In the genomic region with DNA sequence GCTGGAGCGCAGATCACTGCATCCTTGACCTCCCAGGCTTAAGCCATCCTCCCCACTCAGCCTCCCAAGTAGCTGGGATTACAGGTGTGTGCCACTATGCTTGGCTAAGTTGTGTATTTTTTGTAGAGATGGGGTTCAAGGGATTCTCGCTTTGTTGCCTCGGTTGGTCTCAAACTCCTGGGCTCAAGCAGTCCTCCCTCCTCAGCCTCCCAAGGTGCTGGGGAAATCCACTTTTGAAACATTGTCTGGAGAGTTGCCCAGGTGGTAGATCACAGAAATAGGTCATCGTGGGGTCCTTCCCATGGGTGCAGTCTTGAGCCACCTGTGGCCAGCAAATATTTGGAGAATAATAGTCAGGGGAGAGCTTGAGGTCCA, we compare ENCODE assay signal across 9 cellular contexts. TPM values are rescaled to one million over a fixed set of nuclear protein-coding genes. Genes with fewer than 3 reads are reported as not detected.
A peak's percentile ranks its signal among the peaks of the same experiment; 100 is the strongest.
DNase-seq lines count a peak whose midpoint lies in the region; ATAC-seq, FAIRE-seq and TF ChIP-seq lines count a peak whose summit lies in the region.
"Had no signal": no experiment of that assay in that cellular context is flagged by ENCODE, and none has a peak within 500 bp of the region (broad histone marks: within the 10 kb centered on the region; RNA-seq: fewer than 3 reads in every experiment).

No MANE protein-coding gene starts in this region.

- peaks cover 2 to 5% of the 10 kb centered on the region in 2 experiments for H3K9me3 ChIP-seq in CD4-positive, CD25-positive, alpha-beta regulatory T cell (ENCODE audit: control insufficient read depth in 2 of 2, low read length in 2 of 2)
- H3K9me3 ChIP-seq in OCI-LY7 (ENCODE audit: low read length), result no peaks in the 10 kb centered on the region
- no peaks in the 10 kb centered on the region for H3K9me3 ChIP-seq in H1 (ENCODE audit: insufficient read depth in 2 of 2, low read depth in 1 of 2, low read length in 1 of 2)
- H3K9me3 ChIP-seq in parathyroid adenoma (ENCODE audit: control insufficient read depth, low read length), result no peaks in the 10 kb centered on the region
- H3K9me3 ChIP-seq: MG63 had no signal

- no peak overlapping the region for H4K5ac ChIP-seq in H1 (ENCODE audit: insufficient read length, low read depth, low read length)

- intact Hi-C loops in OCI-LY7 (cut with micrococcal nuclease; ENCODE audit: unreplicated experiment), result loop anchor here (5.0 kb wide), 1 partner anchor 157 kb away; no protein-coding TSS in a partner anchor

- no peaks in the 10 kb centered on the region for H3K27me3 ChIP-seq in CD4-positive, CD25-positive, alpha-beta regulatory T cell (ENCODE audit: control insufficient read depth, insufficient read depth, low read length)
- H3K27me3 ChIP-seq in H1 (replicated peaks in 1 of 4; ENCODE audit: control insufficient read depth in 3 of 4, extremely low read depth in 1 of 4, insufficient read depth in 3 of 4, low read length in 3 of 4) (no peaks in the 10 kb centered on the region), parathyroid adenoma (ENCODE audit: control insufficient read depth, insufficient read depth, low read length) (no peaks in the 10 kb centered on the region)
- H3K27me3 ChIP-seq: MG63 had no signal

- H2AK5ac ChIP-seq in H1 (ENCODE audit: low read depth, low read length), result no peak overlapping the region

- H3K56ac ChIP-seq in H1 (replicated peaks; ENCODE audit: insufficient read length, low read depth, low read length), result no peak overlapping the region

- H3K4ac ChIP-seq in H1 (replicated peaks; ENCODE audit: insufficient read length, low read depth, low read length), result no peak overlapping the region

- H4K91ac ChIP-seq in H1 (replicated peaks; ENCODE audit: insufficient read length, low read length), result no peak overlapping the region

- H3K18ac ChIP-seq in H1 (ENCODE audit: extremely low read depth, low read length), result no peak overlapping the region

- ATAC-seq in CD4-positive, CD25-positive, alpha-beta regulatory T cell (ENCODE audit: low read depth in 2 of 2), result no peak

- H2BK20ac ChIP-seq in H1 (ENCODE audit: low read length), result no peak overlapping the region

- H3K36me3 Mint-ChIP-seq in CD4-positive, CD25-positive, alpha-beta regulatory T cell, result peaks cover 3% of the 10 kb centered on the region

- H3K79me2 ChIP-seq in OCI-LY7 (ENCODE audit: insufficient read depth, low read depth, low read length), result peaks cover 91% of the 10 kb centered on the region
- H3K79me2 ChIP-seq in H1 (ENCODE audit: control insufficient read depth in 1 of 2, insufficient read depth in 2 of 2, low read length in 2 of 2), result peaks cover 54 to 91% of the 10 kb centered on the region in 2 experiments
- H3K79me2 ChIP-seq in parathyroid adenoma, result no peaks in the 10 kb centered on the region

- peaks cover 3% of the 10 kb centered on the region for H3K36me3 ChIP-seq in CD4-positive, CD25-positive, alpha-beta regulatory T cell (ENCODE audit: control insufficient read depth, insufficient read depth, low read length)
- H3K36me3 ChIP-seq in OCI-LY7 (ENCODE audit: insufficient read depth, low read length) (peaks cover 87% of the 10 kb centered on the region), H1 (ENCODE audit: control insufficient read depth in 2 of 4, insufficient read depth in 4 of 4, low read length in 3 of 4) (peaks cover 11 to 81% (median 24%) of the 10 kb centered on the region in 4 experiments; a peak in 7 of 8 replicates), parathyroid adenoma (ENCODE audit: control insufficient read depth, insufficient read depth, low read length) (no peaks in the 10 kb centered on the region)

- no peak overlapping the region for H2BK12ac ChIP-seq in H1 (ENCODE audit: low read depth, low read length)

- H3K4me3 Mint-ChIP-seq in CD4-positive, CD25-positive, alpha-beta regulatory T cell, result peak overlapping the region; percentile 68 to 92 (median 82)

- peaks cover 7% of the 10 kb centered on the region for H3K79me1 ChIP-seq in H1 (ENCODE audit: low read depth, low read length)

- TF ChIP-seq EP300 in H1 (IDR thresholded peaks at IDR 0.05; ENCODE audit: borderline replicate concordance in 1 of 2, low read depth in 2 of 2, low read length in 2 of 2), result no peak

- no peak for FAIRE-seq in H1 (lab: Jason Lieb, UNC)

- 95% methylated on average over 4 of the region's 4 CpGs; no CpG with 5 or more reads in 1 of the 2 experiments for WGBS in H1 (ENCODE audit: extremely low coverage in 1 of 2, insufficient coverage in 1 of 2, insufficient read length in 1 of 2, insufficient replicate concordance in 2 of 2, low coverage in 1 of 2, low lambda C conversion rate in 2 of 2, missing lambda C conversion rate in 1 of 2), 2 experiments

- no peak overlapping the region for H2BK120ac ChIP-seq in H1 (replicated peaks; ENCODE audit: low read depth, low read length)

- no peak overlapping the region for H3K23ac ChIP-seq in H1 (ENCODE audit: insufficient read length)

- H3K4me1 Mint-ChIP-seq in CD4-positive, CD25-positive, alpha-beta regulatory T cell, result peaks cover 21 to 63% (median 36%) of the 10 kb centered on the region in 4 donors

- BruUV-seq in OCI-LY7 (replicated peaks; lab: Mats Ljungman, UMichigan), result no TSS peak

- TF ChIP-seq CTCF in OCI-LY7 (conservative IDR thresholded peaks at IDR 0.05; ENCODE audit: low read length) (no peak), H1 (IDR thresholded peaks at IDR 0.05; ENCODE audit: control extremely low read depth in 1 of 3, insufficient read depth in 1 of 3, low read depth in 1 of 3, low read length in 3 of 3) (no peak), parathyroid adenoma (IDR thresholded peaks at IDR 0.05) (no peak)

- no peaks in the 10 kb centered on the region for H3K9me2 ChIP-seq in OCI-LY7 (ENCODE audit: insufficient read depth, low read length)

- H2AFZ ChIP-seq in OCI-LY7 (ENCODE audit: low read length) (no peak overlapping the region), H1 (ENCODE audit: low read length) (no peak overlapping the region), parathyroid adenoma (no peak overlapping the region)

- H2BK15ac ChIP-seq in H1 (ENCODE audit: low read length), result no peak overlapping the region

- H3K9ac ChIP-seq in H1 (replicated peaks in 1 of 4; ENCODE audit: extremely low read depth in 1 of 4, low read depth in 3 of 4, low read length in 3 of 4), result no peak overlapping the region
- H3K9ac ChIP-seq in parathyroid adenoma, result no peak overlapping the region

- no peak for TF ChIP-seq RAD21 in H1 (IDR thresholded peaks at IDR 0.05 in 1 of 2, conservative IDR thresholded peaks at IDR 0.05 in 1 of 2; ENCODE audit: low read depth in 2 of 2, low read length in 2 of 2)

- no peak for TF ChIP-seq POLR2A in H1 (IDR thresholded peaks at IDR 0.05; ENCODE audit: control extremely low read depth in 1 of 2, low read depth in 2 of 2, low read length in 2 of 2)

- no peaks in the 10 kb centered on the region for H3K27me3 Mint-ChIP-seq in CD4-positive, CD25-positive, alpha-beta regulatory T cell

- H3K27ac ChIP-seq in CD4-positive, CD25-positive, alpha-beta regulatory T cell (ENCODE audit: insufficient read depth, low read length, poor library complexity, severe bottlenecking), result peak overlapping the region; percentile 99
- no peak overlapping the region for H3K27ac ChIP-seq in OCI-LY7 (ENCODE audit: low read depth, low read length, poor library complexity, severe bottlenecking)
- H3K27ac ChIP-seq in H1 (ENCODE audit: low read depth, low read length), result no peak overlapping the region
- peak overlapping the region; percentile 44 for H3K27ac ChIP-seq in parathyroid adenoma

- no peak overlapping the region for H4K8ac ChIP-seq in H1 (ENCODE audit: extremely low read depth, insufficient read depth, low read length)

- peak overlapping the region; percentile 92 to 99 (median 97) for H3K27ac Mint-ChIP-seq in CD4-positive, CD25-positive, alpha-beta regulatory T cell

- H3K4me2 ChIP-seq in OCI-LY7 (ENCODE audit: low read length), result 0 out of 2 replicates have a peak overlapping the region, but pooled peaks have one; percentile 26
- H3K4me2 ChIP-seq in H1 (ENCODE audit: insufficient read depth in 1 of 2, low read depth in 2 of 2, low read length in 2 of 2), result no peak overlapping the region; a peak in 1 of 4 replicates
- H3K4me2 ChIP-seq in parathyroid adenoma (ENCODE audit: low read length), result no peak overlapping the region

- H2BK5ac ChIP-seq in H1 (ENCODE audit: low read depth, low read length), result peak overlapping the region; percentile 19; the same call in 1 of the 2 replicates

- peaks cover 0 to 7% (median 2%) of the 10 kb centered on the region in 7 donors for H3K9me3 Mint-ChIP-seq in CD4-positive, CD25-positive, alpha-beta regulatory T cell

- POLR2A ChIA-PET in OCI-LY7 (lab: Charles Lee) (interaction anchor here (0.7 kb wide), 1 partner anchor 59 kb away, joined by 3 read pairs; no protein-coding TSS in a partner anchor), H1 (lab: Charles Lee; ENCODE audit: partially characterized antibody) (interaction anchor here (1.1 to 1.5 kb wide), 4 partner anchors 11 to 158 kb away, joined by 3 to 4 read pairs (median 3); no protein-coding TSS in a partner anchor)

- no peak overlapping the region for H3K14ac ChIP-seq in H1 (ENCODE audit: insufficient read length)

- H3K4me1 ChIP-seq in CD4-positive, CD25-positive, alpha-beta regulatory T cell (ENCODE audit: control insufficient read depth, insufficient read depth, low read length, poor library complexity, severe bottlenecking), result peaks cover 57% of the 10 kb centered on the region
- peaks cover 30% of the 10 kb centered on the region for H3K4me1 ChIP-seq in OCI-LY7 (ENCODE audit: insufficient read depth, low read length, poor library complexity, severe bottlenecking)
- H3K4me1 ChIP-seq in H1 (replicated peaks in 1 of 4; ENCODE audit: control insufficient read depth in 3 of 4, insufficient read depth in 4 of 4, low read length in 3 of 4), result peaks cover 4 to 7% (median 7%) of the 10 kb centered on the region in 4 experiments
- peaks cover 3% of the 10 kb centered on the region for H3K4me1 ChIP-seq in parathyroid adenoma

- no peak for DNase-seq in CD4-positive, CD25-positive, alpha-beta regulatory T cell
- no peak for DNase-seq in OCI-LY7 (ENCODE audit: low spot score)
- no peak for DNase-seq in H1 (ENCODE audit: low read depth in 1 of 2, low spot score in 2 of 2)
- DNase-seq in NCI-H345 treated with DMSO at 0.1 percent for 48 hours (lab: John Stamatoyannopoulos, UW; ENCODE audit: unreplicated experiment), result no peak
- DNase-seq in ecto neural progenitor cell (ENCODE audit: low spot score), result no peak
- DNase-seq in activated CD4-positive, alpha-beta T cell treated with anti-CD3 and anti-CD28 coated beads, Interleukin-2, amount 50 U/mL, for 4 hours, result no peak
- no peak for DNase-seq in C1 segment of cervical spinal cord (lab: John Stamatoyannopoulos, UW)

- peak overlapping the region; percentile 55 for H3K4me3 ChIP-seq in CD4-positive, CD25-positive, alpha-beta regulatory T cell (ENCODE audit: low read depth, low read length)
- H3K4me3 ChIP-seq in OCI-LY7 (ENCODE audit: low read depth, low read length, poor library complexity, severe bottlenecking) (no peak overlapping the region), H1 (ENCODE audit: extremely low read depth in 1 of 4, insufficient read depth in 2 of 4, low read depth in 3 of 4, low read length in 4 of 4) (no peak overlapping the region), parathyroid adenoma (ENCODE audit: low read depth, low read length) (no peak overlapping the region)
- H3K4me3 ChIP-seq: MG63 had no signal

- peaks cover 5% of the 10 kb centered on the region for H3K23me2 ChIP-seq in H1 (ENCODE audit: low read depth, low read length)

- CTCF ChIA-PET in OCI-LY7 (lab: Charles Lee; ENCODE audit: unreplicated experiment) (no interaction called here), H1 (lab: Charles Lee; ENCODE audit: partially characterized antibody) (interaction anchor here (0.6 to 1.5 kb wide), 3 partner anchors 32 to 450 kb away, joined by 3 to 4 read pairs (median 3); no protein-coding TSS in a partner anchor)

- H4K20me1 ChIP-seq in OCI-LY7 (ENCODE audit: insufficient read depth, low read length) (peaks cover 42% of the 10 kb centered on the region), H1 (replicated peaks in 1 of 2; ENCODE audit: control insufficient read depth in 1 of 2, insufficient read depth in 2 of 2, low read length in 2 of 2) (peaks cover 35 to 48% of the 10 kb centered on the region in 2 experiments)

RNA-seq across cellular contexts. Expression of a gene that starts 5.2 kb away (rescaled TPM):
- total RNA-seq in CD4-positive, CD25-positive, alpha-beta regulatory T cell, result 108 TPM
- 10 to 100 TPM in 2 of 4 donors, 1 to 10 TPM in 2; 5.1 to 12.7 (median 10.2) TPM for polyA plus RNA-seq in CD4-positive, CD25-positive, alpha-beta regulatory T cell
- total RNA-seq in OCI-LY7 (2014; rRNA removed; shearing (Covaris generic)), result 61.8 and 88.3 TPM in 2 replicates
- total RNA-seq in OCI-LY7 (2022), result 99.1 and 101 TPM in 2 replicates
- total RNA-seq in H1 (2021; fragmentation: NEBNext Ultra II Directional; extraction: Animal tissue kit (Norgen Biotek cat#: 25700)), result 118 and 119 TPM in 2 replicates
- polyA plus RNA-seq in H1 (2011; rRNA removed), result 70.1 and 85.9 TPM in 2 replicates
- polyA plus RNA-seq in H1 (2011; cell fraction: cytosol; rRNA removed), result 53.4 TPM
- polyA plus RNA-seq in H1 (2011; cell fraction: nucleus; rRNA removed), result 101 TPM
- polyA plus RNA-seq in H1 (2012, experiment 1 of 2), result 80.2 to 99.5 TPM (median 83.2 TPM) in 4 replicates
- polyA plus RNA-seq in H1 (2012, experiment 2 of 2), result 59.0 TPM
- 147 TPM for polyA plus RNA-seq in H1 (2013, experiment 1 of 2)
- 142 TPM for polyA plus RNA-seq in H1 (2013, experiment 2 of 2)
- polyA minus RNA-seq in H1 (2011; rRNA and poly(A)+ RNA removed), result 153 and 180 TPM in 2 replicates
- polyA minus RNA-seq in H1 (2011; cell fraction: cytosol; rRNA and poly(A)+ RNA removed), result 94.0 TPM
- polyA minus RNA-seq in H1 (2011; cell fraction: nucleus; rRNA and poly(A)+ RNA removed), result 131 TPM

Comparison
In these comparisons a context has a peak if more than half of its experiments do, and no peak if none do; other contexts are left out.
1. H3K27ac ChIP-seq: peak in CD4-positive, CD25-positive, alpha-beta regulatory T cell (single experiment) and parathyroid adenoma (single experiment); none in OCI-LY7 (single experiment) and H1 (single experiment).